ENCODE assay signal across 21 cellular contexts in genomic region chr14:28297559-28297958, GRCh38.
DNase-seq lines count a peak whose midpoint lies in the region; ATAC-seq and TF ChIP-seq lines count a peak whose summit lies in the region.
"Had no signal": no experiment of that assay in that cellular context is flagged by ENCODE, and none has a peak within 500 bp of the region (broad histone marks: within the 10 kb centered on the region; RNA-seq: fewer than 3 reads in every experiment).

No MANE protein-coding gene starts in this region.

- H3K9me3 ChIP-seq in esophagus squamous epithelium (peaks cover 0 to 4% (median 0%) of the 10 kb centered on the region in 3 donors), adrenal gland (replicated peaks in 1 of 3) (no peaks in the 10 kb centered on the region)

- no peaks in the 10 kb centered on the region for H4K20me1 ChIP-seq in GM23338 (replicated peaks; ENCODE audit: insufficient read depth)

- H3K27ac Mint-ChIP-seq in GM23338, result no peak overlapping the region
- H3K27ac Mint-ChIP-seq: B cell, CD14-positive monocyte had no signal

- peaks cover 22% of the 10 kb centered on the region for H3K9me3 Mint-ChIP-seq in GM23338

- H3K4me3 ChIP-seq in GM23338 (no peak overlapping the region), astrocyte of the cerebellum (ENCODE audit: low read depth, low read length) (no peak overlapping the region), esophagus squamous epithelium (no peak overlapping the region), adrenal gland (no peak overlapping the region)

- H3K79me2 ChIP-seq in GM23338 (replicated peaks; ENCODE audit: insufficient read depth), result no peaks in the 10 kb centered on the region

- DNase-seq in GM23338 (ENCODE audit: low spot score) (no peak), astrocyte of the cerebellum (ENCODE audit: low read depth) (peak; percentile 29), fibroblast of gingiva (ENCODE audit: low read depth) (peak; percentile 45), pons (ENCODE audit: low spot score) (peak; percentile 35), esophagus squamous epithelium (lab: John Stamatoyannopoulos, UW) (no peak), DMS79 (lab: John Stamatoyannopoulos, UW) (no peak), adrenal gland (no peak), DMS53 (lab: John Stamatoyannopoulos, UW) (no peak)
- DNase-seq: IMR-90; NCI-H1105; NCI-H146; NCI-H2029; NCI-H2227 treated with DMSO at 0.1 percent for 48 hours; NCI-H510A treated with DMSO at 0.1 percent for 48 hours; NCI-H774; NK-92 treated with Interleukin-12 subunit alpha and Interleukin-12 subunit beta, amount 100 ng/mL, for 24 hours; SIG-M5 had no signal

- H3K36me3 Mint-ChIP-seq in GM23338 (ENCODE audit: low read depth), result peaks cover 19% of the 10 kb centered on the region
- H3K36me3 Mint-ChIP-seq: CD14-positive monocyte had no signal

- no peak for TF ChIP-seq CTCF in GM23338 (conservative IDR thresholded peaks at IDR 0.05; ENCODE audit: low read depth in 2 of 2)
- no peak for TF ChIP-seq CTCF in astrocyte of the cerebellum (IDR thresholded peaks at IDR 0.05; ENCODE audit: low read depth, low read length, missing control alignments)
- no peak for TF ChIP-seq CTCF in esophagus squamous epithelium (IDR thresholded peaks at IDR 0.05)
- no peak for TF ChIP-seq CTCF in adrenal gland (IDR thresholded peaks at IDR 0.05)

- intact Hi-C loops in esophagus squamous epithelium (cut with DNase I), result no loop called here
- intact Hi-C loops in adrenal gland (cut with DNase I), result no loop called here

- H2AFZ ChIP-seq in GM23338, result 0 out of 2 replicates have a peak overlapping the region, but pooled peaks have one; percentile 14

- no peaks in the 10 kb centered on the region for H3K27me3 ChIP-seq in GM23338 (ENCODE audit: insufficient read depth)
- no peaks in the 10 kb centered on the region for H3K27me3 ChIP-seq in esophagus squamous epithelium
- no peaks in the 10 kb centered on the region for H3K27me3 ChIP-seq in adrenal gland

- TF ChIP-seq POLR2A in esophagus squamous epithelium (IDR thresholded peaks at IDR 0.05) (no peak), adrenal gland (IDR thresholded peaks at IDR 0.05) (no peak)

- H3K4me1 ChIP-seq in GM23338 (ENCODE audit: insufficient read depth), result no peaks in the 10 kb centered on the region
- H3K4me1 ChIP-seq in esophagus squamous epithelium, result no peaks in the 10 kb centered on the region
- no peaks in the 10 kb centered on the region for H3K4me1 ChIP-seq in adrenal gland (replicated peaks in 1 of 2)

- no peak overlapping the region for H3K27ac ChIP-seq in GM23338 (ENCODE audit: low read depth)
- no peak overlapping the region for H3K27ac ChIP-seq in esophagus squamous epithelium
- H3K27ac ChIP-seq in adrenal gland, result no peak overlapping the region
- H3K27ac ChIP-seq: KMS-11 had no signal

- H3K36me3 ChIP-seq in GM23338 (ENCODE audit: insufficient read depth) (no peaks in the 10 kb centered on the region), esophagus squamous epithelium (no peaks in the 10 kb centered on the region), adrenal gland (replicated peaks in 1 of 2) (no peaks in the 10 kb centered on the region)

- H3K4me1 Mint-ChIP-seq in GM23338, result peaks cover 2% of the 10 kb centered on the region; the same call in 1 of the 3 replicates
- H3K4me1 Mint-ChIP-seq: B cell, CD14-positive monocyte had no signal

- no peaks in the 10 kb centered on the region for H3F3A ChIP-seq in GM23338 (replicated peaks; ENCODE audit: low read depth)

- H3K4me3 Mint-ChIP-seq in GM23338, result no peak overlapping the region
- H3K4me3 Mint-ChIP-seq: B cell, CD14-positive monocyte had no signal

- in situ Hi-C loops in astrocyte of the cerebellum (cut with HindIII; ENCODE audit: low sequenced_read_pairs), result no loop called here

- H3K27me3 Mint-ChIP-seq in GM23338 (ENCODE audit: insufficient read depth, low read depth, poor library complexity), result peaks cover 10% of the 10 kb centered on the region
- H3K27me3 Mint-ChIP-seq: B cell had no signal

- 67 to 73% methylated on average over 1 of the region's 1 CpG for WGBS in esophagus squamous epithelium, 2 donors
- WGBS in adrenal gland, 4 donors, result 70 to 92% (median 78%) methylated on average over 1 of the region's 1 CpG

- 0 out of 2 replicates have a peak, but pooled peaks cover 9% of the 10 kb centered on the region for H3K9me2 ChIP-seq in GM23338 (ENCODE audit: insufficient read depth)

- no peak for ATAC-seq in GM23338
- ATAC-seq: HCT116 had no signal

- no peak overlapping the region for H3K4me2 ChIP-seq in GM23338
- H3K4me2 ChIP-seq: KMS-11 had no signal

TF ChIP-seq in GM23338, 12 proteins besides CTCF, POLR2A, EP300 and RAD21 (continues in another document):
- TF ChIP-seq STAT1 (IDR thresholded peaks at IDR 0.05; ENCODE audit: unreplicated experiment) (no peak), ZNF114 (CRISPR knock-in tag; IDR thresholded peaks at IDR 0.05) (no peak), EZH2phosphoT487 (IDR thresholded peaks at IDR 0.05; ENCODE audit: unreplicated experiment) (no peak), POLR2AphosphoS5 (IDR thresholded peaks at IDR 0.05; ENCODE audit: low read depth) (no peak), REST (IDR thresholded peaks at IDR 0.05; ENCODE audit: unreplicated experiment) (no peak), ZNF331 (CRISPR knock-in tag; IDR thresholded peaks at IDR 0.05; ENCODE audit: low read depth) (no peak), JUNB (IDR thresholded peaks at IDR 0.05; ENCODE audit: unreplicated experiment) (no peak)

Comparison
In these comparisons a context has a peak if more than half of its experiments do, and no peak if none do; other contexts are left out.
1. DNase-seq: peak in astrocyte of the cerebellum (single experiment), fibroblast of gingiva (single experiment) and pons (single experiment); none in GM23338 (single experiment), esophagus squamous epithelium (single experiment), DMS79 (single experiment), adrenal gland (0 of 7) and DMS53 (single experiment).